ENCODE assay signal across 10 cellular contexts in genomic region chr20:3563548-3564177, GRCh38.
DNase-seq lines count a peak whose midpoint lies in the region; ATAC-seq and TF ChIP-seq lines count a peak whose summit lies in the region.
"Had no signal": no experiment of that assay in that cellular context is flagged by ENCODE, and none has a peak within 500 bp of the region (broad histone marks: within the 10 kb centered on the region; RNA-seq: fewer than 3 reads in every experiment).

No MANE protein-coding gene starts in this region.

- CTCF ChIA-PET in Panc1 (lab: Charles Lee), result interaction anchor here (0.6 to 1.4 kb wide), 3 partner anchors 12 to 124 kb away, joined by 3 to 4 read pairs (median 4); no protein-coding TSS in a partner anchor

- no peaks in the 10 kb centered on the region for H3K9me3 Mint-ChIP-seq in nephron
- H3K9me3 Mint-ChIP-seq: activated naive CD4-positive, alpha-beta T cell treated with anti-CD3 and anti-CD28 coated beads, Interleukin-2, amount 50 U/mL, for 24 hours; CD8-positive, alpha-beta memory T cell had no signal

- H3K4me1 ChIP-seq in Panc1 (ENCODE audit: control insufficient read depth, insufficient read depth, low read length), result no peaks in the 10 kb centered on the region

- H3K27ac ChIP-seq in Panc1 (ENCODE audit: low read length), result no peak overlapping the region

- no peak overlapping the region for H3K4me3 Mint-ChIP-seq in nephron
- H3K4me3 Mint-ChIP-seq: activated naive CD4-positive, alpha-beta T cell treated with anti-CD3 and anti-CD28 coated beads, Interleukin-2, amount 50 U/mL, for 24 hours; CD8-positive, alpha-beta memory T cell had no signal

- POLR2A ChIA-PET in Panc1 (lab: Charles Lee), result interaction anchor here (0.6 kb wide), 1 partner anchor 71 kb away, joined by 3 read pairs; no protein-coding TSS in a partner anchor

- H3K36me3 Mint-ChIP-seq in nephron (ENCODE audit: low read depth), result peaks cover 28% of the 10 kb centered on the region

- no peaks in the 10 kb centered on the region for H3K4me1 Mint-ChIP-seq in nephron
- H3K4me1 Mint-ChIP-seq: activated naive CD4-positive, alpha-beta T cell treated with anti-CD3 and anti-CD28 coated beads, Interleukin-2, amount 50 U/mL, for 24 hours; CD8-positive, alpha-beta memory T cell had no signal

- no peaks in the 10 kb centered on the region for H3K36me3 ChIP-seq in Panc1 (ENCODE audit: control insufficient read depth, insufficient read depth, low read length)

- intact Hi-C loops in Panc1 (cut with micrococcal nuclease; ENCODE audit: unreplicated experiment), result no loop called here

- in situ Hi-C loops in Panc1 (cut with HindIII; ENCODE audit: low pct_unique_long_range_greater_than_20kb, low sequenced_read_pairs), result no loop called here

- H3K27me3 ChIP-seq in Panc1 (ENCODE audit: control insufficient read depth, insufficient read depth, low read length), result no peaks in the 10 kb centered on the region

- BruUV-seq in Panc1 (replicated peaks; lab: Mats Ljungman, UMichigan), result no TSS peak

- H3K4me3 ChIP-seq in Jurkat, Clone E6-1 (ENCODE audit: low read length), result no peak overlapping the region
- no peak overlapping the region for H3K4me3 ChIP-seq in Panc1 (ENCODE audit: low read depth in 2 of 2, low read length in 2 of 2)
- no peak overlapping the region for H3K4me3 ChIP-seq in epithelial cell of esophagus (ENCODE audit: low read length)

- H3K9me3 ChIP-seq in Panc1 (ENCODE audit: control insufficient read depth, insufficient read depth, low read depth, low read length), result no peaks in the 10 kb centered on the region

- TF ChIP-seq CTCF in Panc1 (IDR thresholded peaks at IDR 0.05) (peak; percentile 80; the same call in 1 of the 2 replicates), epithelial cell of esophagus (IDR thresholded peaks at IDR 0.05; ENCODE audit: insufficient read depth, low read depth, low read length, missing control alignments) (peak; percentile 80), nephron (IDR thresholded peaks at IDR 0.05; ENCODE audit: unreplicated experiment in 3 of 3) (peak; percentile 63 to 75 (median 68))

- H3K27ac Mint-ChIP-seq in nephron, result no peak overlapping the region
- H3K27ac Mint-ChIP-seq: activated naive CD4-positive, alpha-beta T cell treated with anti-CD3 and anti-CD28 coated beads, Interleukin-2, amount 50 U/mL, for 24 hours had no signal

- DNase-seq in NCI-H1436 (lab: John Stamatoyannopoulos, UW), result peak; percentile 25
- no peak for DNase-seq in NCI-H1436 treated with DMSO at 0.1 percent for 48 hours (lab: John Stamatoyannopoulos, UW)
- peak; percentile 58 for DNase-seq in Jurkat, Clone E6-1 (ENCODE audit: low read depth, low spot score)
- peak; percentile 33 for DNase-seq in Panc1 (ENCODE audit: low read depth, low spot score)
- peak; percentile 63 for DNase-seq in epithelial cell of esophagus (ENCODE audit: low read depth)
- DNase-seq in putamen (ENCODE audit: low spot score), result no peak

- no peaks in the 10 kb centered on the region for H3K27me3 Mint-ChIP-seq in nephron (ENCODE audit: low read depth)
- H3K27me3 Mint-ChIP-seq: activated naive CD4-positive, alpha-beta T cell treated with anti-CD3 and anti-CD28 coated beads, Interleukin-2, amount 50 U/mL, for 24 hours; CD8-positive, alpha-beta memory T cell had no signal

- ATAC-seq in Panc1 (peak; percentile 86), HG03469 (IDR thresholded peaks at IDR 0.05; ENCODE audit: unreplicated experiment) (no peak)

Comparison
In these comparisons a context has a peak if more than half of its experiments do, and no peak if none do; other contexts are left out.
1. DNase-seq: peak in NCI-H1436 (single experiment), Jurkat, Clone E6-1 (single experiment), Panc1 (single experiment) and epithelial cell of esophagus (single experiment); none in NCI-H1436 treated with DMSO at 0.1 percent for 48 hours (single experiment) and putamen (single experiment).
2. Peak in every context shown above with its lines, with median percentiles within 50 percentile points of each other: CTCF ChIP-seq.